Comparison of ENCODE assay signal across 11 cellular contexts in the genomic region with DNA sequence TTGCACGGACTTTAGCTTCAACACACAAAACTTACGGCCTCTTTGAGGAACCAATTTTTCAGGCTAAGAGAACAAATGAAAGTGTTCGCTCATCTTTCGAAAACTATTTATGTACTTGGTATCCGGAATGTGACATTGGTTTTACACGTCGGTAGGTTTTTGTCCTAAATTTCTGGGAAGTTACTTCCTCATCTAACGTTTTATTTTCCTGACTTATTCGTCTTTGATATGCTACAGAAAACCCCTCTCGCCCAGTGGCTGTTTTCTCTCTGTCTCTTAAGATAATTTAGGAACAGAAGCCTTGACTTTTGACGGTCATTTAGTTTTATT. TPM values are rescaled to one million over a fixed set of nuclear protein-coding genes. Genes with fewer than 3 reads are reported as not detected.
A peak's percentile ranks its signal among the peaks of the same experiment; 100 is the strongest.
DNase-seq lines count a peak whose midpoint lies in the region; ATAC-seq and TF ChIP-seq lines count a peak whose summit lies in the region.
"Had no signal": no experiment of that assay in that cellular context is flagged by ENCODE, and none has a peak within 500 bp of the region (broad histone marks: within the 10 kb centered on the region; RNA-seq: fewer than 3 reads in every experiment).

No MANE protein-coding gene starts in this region.

- TF ChIP-seq CTCF in right atrium auricular region (IDR thresholded peaks at IDR 0.05): no peak
- no peak for TF ChIP-seq CTCF in chondrocyte (IDR thresholded peaks at IDR 0.05)
- no peak for TF ChIP-seq CTCF in vagina (IDR thresholded peaks at IDR 0.05)

- H3K4me1 ChIP-seq in right cardiac atrium (ENCODE audit: control insufficient read depth, insufficient read depth, low read length) (peaks cover 4% of the 10 kb centered on the region), right atrium auricular region (peaks cover 0 to 23% of the 10 kb centered on the region in 2 donors), muscle layer of duodenum (ENCODE audit: control insufficient read depth in 1 of 2, insufficient read depth in 2 of 2, low read length in 2 of 2) (peaks cover 0 to 38% of the 10 kb centered on the region in 2 donors), vagina (peaks cover 14% of the 10 kb centered on the region)

- peak overlapping the region; percentile 82 for H3K4me3 Mint-ChIP-seq in chondrocyte (ENCODE audit: unreplicated experiment)

- H3K27me3 Mint-ChIP-seq in chondrocyte (ENCODE audit: low read depth): no peaks in the 10 kb centered on the region

- peak overlapping the region; percentile 23 for H3K4me3 ChIP-seq in right cardiac atrium (ENCODE audit: low read length)
- H3K4me3 ChIP-seq in right atrium auricular region: no peak overlapping the region
- H3K4me3 ChIP-seq in muscle layer of duodenum (ENCODE audit: low read depth in 1 of 2, low read length in 2 of 2): peak overlapping the region; percentile 31 to 85
- peak overlapping the region; percentile 51 to 59 for H3K4me3 ChIP-seq in vagina

- H3K4me1 Mint-ChIP-seq in chondrocyte (ENCODE audit: low read depth): peaks cover 36% of the 10 kb centered on the region

- H3K36me3 ChIP-seq in right atrium auricular region (no peaks in the 10 kb centered on the region), muscle layer of duodenum (ENCODE audit: control insufficient read depth in 1 of 2, insufficient read depth in 2 of 2, low read length in 2 of 2) (no peaks in the 10 kb centered on the region), vagina (no peaks in the 10 kb centered on the region)

- WGBS in right cardiac atrium: 17% methylated on average over 11 of the region's 11 CpGs

- DNase-seq in right cardiac atrium: no peak
- no peak for DNase-seq in right atrium auricular region (ENCODE audit: low spot score)
- DNase-seq in chondrocyte (ENCODE audit: low spot score): no peak
- DNase-seq in vagina (ENCODE audit: extremely low spot score in 2 of 2): no peak
- no peak for DNase-seq in HPDE6-E6E7 (ENCODE audit: extremely low spot score)
- no peak for DNase-seq in NCI-H1417 treated with DMSO at 0.1 percent for 48 hours (lab: John Stamatoyannopoulos, UW)
- DNase-seq: foreskin melanocyte; NCI-H2029; stimulated activated CD4-positive, alpha-beta T cell treated with anti-CD3 and anti-CD28 coated beads, Interleukin-15, amount 100 ng/mL, for 24 hours had no signal

- ATAC-seq in right cardiac atrium: no peak
- no peak for ATAC-seq in GM21619 (IDR thresholded peaks at IDR 0.05; ENCODE audit: unreplicated experiment)

- no peaks in the 10 kb centered on the region for H3K36me3 Mint-ChIP-seq in chondrocyte (ENCODE audit: low read depth)

- no peaks in the 10 kb centered on the region for H3K9me3 Mint-ChIP-seq in chondrocyte (ENCODE audit: low read depth)

- H3K27ac Mint-ChIP-seq in chondrocyte (ENCODE audit: unreplicated experiment): peak overlapping the region; percentile 73

- intact Hi-C loops in right cardiac atrium (cut with DNase I): no loop called here
- intact Hi-C loops in vagina (cut with DNase I): loop anchor here (10.0 kb wide), 1 partner anchor 108 kb away; no protein-coding TSS in a partner anchor

- no peak for TF ChIP-seq POLR2A in vagina (IDR thresholded peaks at IDR 0.05)

- H3K27me3 ChIP-seq in right cardiac atrium (ENCODE audit: control insufficient read depth, insufficient read depth): peaks cover 5% of the 10 kb centered on the region
- peaks cover 23 to 29% of the 10 kb centered on the region in 2 donors for H3K27me3 ChIP-seq in right atrium auricular region
- H3K27me3 ChIP-seq in muscle layer of duodenum (ENCODE audit: low read depth, low read length): peaks cover 13% of the 10 kb centered on the region
- H3K27me3 ChIP-seq in vagina: no peaks in the 10 kb centered on the region

- H3K9me3 ChIP-seq in right cardiac atrium (ENCODE audit: control insufficient read depth, low read length) (no peaks in the 10 kb centered on the region), right atrium auricular region (no peaks in the 10 kb centered on the region), muscle layer of duodenum (ENCODE audit: control insufficient read depth in 1 of 2, low read length in 2 of 2) (no peaks in the 10 kb centered on the region), vagina (no peaks in the 10 kb centered on the region)

- H3K27ac ChIP-seq in right cardiac atrium (ENCODE audit: low read length) (no peak overlapping the region), right atrium auricular region (no peak overlapping the region), muscle layer of duodenum (ENCODE audit: low read length) (peak overlapping the region; percentile 24), vagina (peak overlapping the region; percentile 90)

RNA-seq across cellular contexts. Expression of a gene that starts 0.9 kb away (rescaled TPM):
- total RNA-seq in right cardiac atrium (under 1 TPM; 0.20 to 0.56 (median 0.21) TPM), right atrium auricular region (under 1 TPM in 1 of 2 donors, not detected in 1; 0.43 TPM), chondrocyte (142 to 227 TPM (median 151 TPM) in 3 replicates), vagina (122 TPM)
- polyA plus RNA-seq in right cardiac atrium: 0.11 TPM

Comparison
In these comparisons a context has a peak if more than half of its experiments do, and no peak if none do; other contexts are left out.
1. H3K4me3 ChIP-seq: peak in right cardiac atrium (single experiment), muscle layer of duodenum (2 of 2) and vagina (2 of 2); none in right atrium auricular region (0 of 2).
2. H3K27ac ChIP-seq: peak in muscle layer of duodenum (single experiment) and vagina (single experiment); none in right cardiac atrium (single experiment) and right atrium auricular region (0 of 2).
3. RNA of a gene that starts 0.9 kb away (total RNA-seq): 142 to 227 TPM in chondrocyte and 122 TPM in vagina (single experiment); 0.43 TPM in right atrium auricular region and 0.20 to 0.56 TPM in right cardiac atrium; every median in the first group is over 10 times any median in the second.